8 cellular contexts compared by ENCODE assay signal in genomic region chr10:114045071-114045737, GRCh38. TPM values are rescaled to one million over a fixed set of nuclear protein-coding genes. Genes with fewer than 3 reads are reported as not detected.
DNase-seq lines count a peak whose midpoint lies in the region; ATAC-seq and TF ChIP-seq lines count a peak whose summit lies in the region.

No MANE protein-coding gene starts in this region.

- peak; percentile 25 for DNase-seq in activated naive CD4-positive, alpha-beta T cell treated with anti-CD3 and anti-CD28 coated beads, Interleukin-2, amount 10 ng/mL, durations not matched to agents 7 days and 5 days
- no peak for DNase-seq in activated naive CD4-positive, alpha-beta T cell treated with anti-CD3 and anti-CD28 coated beads, Interleukin-2, amount 50 U/mL, for 16 hours
- DNase-seq in activated CD4-positive, alpha-beta memory T cell treated with anti-CD3 and anti-CD28 coated beads, Interleukin-2, amount 10 ng/mL, durations not matched to agents 7 days and 5 days = no peak
- peak in 4 of 5 donors; percentile 43 to 79 (median 58) for DNase-seq in heart left ventricle
- no peak for DNase-seq in retinal pigment epithelial cell (ENCODE audit: low read depth)
- DNase-seq in SW 1271 (lab: John Stamatoyannopoulos, UW) = no peak
- no peak for DNase-seq in NCI-H446 treated with DMSO at 0.1 percent for 48 hours (lab: John Stamatoyannopoulos, UW)

- peaks cover 0 to 25% (median 6%) of the 10 kb centered on the region in 12 donors for H3K4me1 ChIP-seq in heart left ventricle

- intact Hi-C loops in heart left ventricle (cut with DNase I) = loop anchor here in 6 of 10 donors (5.0 to 10.0 kb wide), 5 partner anchors 57 to 190 kb away; partner anchors contain the start of genes DCLRE1A (in 4 of the 6) and NHLRC2 (in 4 of the 6)

- H3K27ac Mint-ChIP-seq in activated naive CD4-positive, alpha-beta T cell treated with anti-CD3 and anti-CD28 coated beads, Interleukin-2, amount 10 ng/mL, durations not matched to agents 7 days and 5 days = no peak overlapping the region
- H3K27ac Mint-ChIP-seq in activated CD4-positive, alpha-beta memory T cell treated with anti-CD3 and anti-CD28 coated beads, Interleukin-2, amount 10 ng/mL, durations not matched to agents 7 days and 5 days = no peak overlapping the region

- H3K27me3 ChIP-seq in heart left ventricle = peaks cover 0 to 65% (median 0%) of the 10 kb centered on the region in 9 donors

- H3K27ac ChIP-seq in heart left ventricle = peak overlapping the region; percentile 69 to 93 (median 86)

- H3K4me3 Mint-ChIP-seq in activated naive CD4-positive, alpha-beta T cell treated with anti-CD3 and anti-CD28 coated beads, Interleukin-2, amount 10 ng/mL, durations not matched to agents 7 days and 5 days = peak overlapping the region; percentile 38
- peak overlapping the region; percentile 63 for H3K4me3 Mint-ChIP-seq in activated CD4-positive, alpha-beta memory T cell treated with anti-CD3 and anti-CD28 coated beads, Interleukin-2, amount 10 ng/mL, durations not matched to agents 7 days and 5 days

- H3K36me3 Mint-ChIP-seq in activated naive CD4-positive, alpha-beta T cell treated with anti-CD3 and anti-CD28 coated beads, Interleukin-2, amount 10 ng/mL, durations not matched to agents 7 days and 5 days = peaks cover 2% of the 10 kb centered on the region
- H3K36me3 Mint-ChIP-seq in activated CD4-positive, alpha-beta memory T cell treated with anti-CD3 and anti-CD28 coated beads, Interleukin-2, amount 10 ng/mL, durations not matched to agents 7 days and 5 days (ENCODE audit: low read depth) = no peaks in the 10 kb centered on the region

- peak overlapping the region; percentile 49 to 80 (median 64) for H3K4me3 ChIP-seq in heart left ventricle
- peak overlapping the region; percentile 53 for H3K4me3 ChIP-seq in retinal pigment epithelial cell (ENCODE audit: low read length)

- no peak for ATAC-seq in heart left ventricle
- ATAC-seq in HG03175 (IDR thresholded peaks at IDR 0.05; ENCODE audit: unreplicated experiment) = no peak

- H3K27me3 Mint-ChIP-seq in activated naive CD4-positive, alpha-beta T cell treated with anti-CD3 and anti-CD28 coated beads, Interleukin-2, amount 10 ng/mL, durations not matched to agents 7 days and 5 days = peaks cover 91% of the 10 kb centered on the region
- H3K27me3 Mint-ChIP-seq in activated CD4-positive, alpha-beta memory T cell treated with anti-CD3 and anti-CD28 coated beads, Interleukin-2, amount 10 ng/mL, durations not matched to agents 7 days and 5 days = peaks cover 78% of the 10 kb centered on the region

- 0 to 2% (median 2%) methylated on average over 39 to 79 of the region's 79 CpGs for WGBS in heart left ventricle, 4 donors

- peaks cover 22% of the 10 kb centered on the region for H3K4me1 Mint-ChIP-seq in activated naive CD4-positive, alpha-beta T cell treated with anti-CD3 and anti-CD28 coated beads, Interleukin-2, amount 10 ng/mL, durations not matched to agents 7 days and 5 days
- peaks cover 25% of the 10 kb centered on the region for H3K4me1 Mint-ChIP-seq in activated CD4-positive, alpha-beta memory T cell treated with anti-CD3 and anti-CD28 coated beads, Interleukin-2, amount 10 ng/mL, durations not matched to agents 7 days and 5 days

- TF ChIP-seq CTCF in heart left ventricle (IDR thresholded peaks at IDR 0.05) = no peak
- no peak for TF ChIP-seq CTCF in retinal pigment epithelial cell (conservative IDR thresholded peaks at IDR 0.05; ENCODE audit: low read depth, low read length)

- TF ChIP-seq POLR2A in heart left ventricle (IDR thresholded peaks at IDR 0.05) = no peak

- no peaks in the 10 kb centered on the region for H3K9me3 Mint-ChIP-seq in activated naive CD4-positive, alpha-beta T cell treated with anti-CD3 and anti-CD28 coated beads, Interleukin-2, amount 10 ng/mL, durations not matched to agents 7 days and 5 days
- no peaks in the 10 kb centered on the region for H3K9me3 Mint-ChIP-seq in activated CD4-positive, alpha-beta memory T cell treated with anti-CD3 and anti-CD28 coated beads, Interleukin-2, amount 10 ng/mL, durations not matched to agents 7 days and 5 days

- H3K9me3 ChIP-seq in heart left ventricle = no peaks in the 10 kb centered on the region

- POLR2A ChIA-PET in activated CD4-positive, alpha-beta memory T cell treated with anti-CD3 and anti-CD28 coated beads, Interleukin-2, amount 10 ng/mL, durations not matched to agents 7 days and 5 days (lab: Charles Lee) = no interaction called here

- H3K36me3 ChIP-seq in heart left ventricle = peaks cover 0 to 3% (median 0%) of the 10 kb centered on the region in 9 donors

- CTCF ChIA-PET in activated naive CD4-positive, alpha-beta T cell treated with anti-CD3 and anti-CD28 coated beads, Interleukin-2, amount 10 ng/mL, durations not matched to agents 7 days and 5 days (lab: Charles Lee) = no interaction called here
- CTCF ChIA-PET in activated CD4-positive, alpha-beta memory T cell treated with anti-CD3 and anti-CD28 coated beads, Interleukin-2, amount 10 ng/mL, durations not matched to agents 7 days and 5 days (lab: Charles Lee) = no interaction called here

RNA-seq across cellular contexts. Expression of gene ADRB1, which starts 1.5 kb away (rescaled TPM):
- under 1 TPM; 0.20 TPM for total RNA-seq in activated CD4-positive, alpha-beta memory T cell treated with anti-CD3 and anti-CD28 coated beads, Interleukin-2, amount 10 ng/mL, durations not matched to agents 7 days and 5 days
- 100 to 1,000 TPM in 1 of 9 donors, 10 to 100 TPM in 8; 28.3 to 115 (median 59.4) TPM for total RNA-seq in heart left ventricle
- 10 to 100 TPM in 1 of 2 donors, 1 to 10 TPM in 1; 7.3 to 28.1 TPM for polyA plus RNA-seq in heart left ventricle

Comparison
In these comparisons a context has a peak if more than half of its experiments do, and no peak if none do; other contexts are left out.
1. DNase-seq: peak in activated naive CD4-positive, alpha-beta T cell treated with anti-CD3 and anti-CD28 coated beads, Interleukin-2, amount 10 ng/mL, durations not matched to agents 7 days and 5 days (single experiment) and heart left ventricle (4 of 5); none in activated naive CD4-positive, alpha-beta T cell treated with anti-CD3 and anti-CD28 coated beads, Interleukin-2, amount 50 U/mL, for 16 hours (single experiment), activated CD4-positive, alpha-beta memory T cell treated with anti-CD3 and anti-CD28 coated beads, Interleukin-2, amount 10 ng/mL, durations not matched to agents 7 days and 5 days (single experiment), retinal pigment epithelial cell (single experiment), SW 1271 (0 of 2) and NCI-H446 treated with DMSO at 0.1 percent for 48 hours (single experiment).
2. RNA of gene ADRB1, which starts 1.5 kb away (total RNA-seq): 28.3 to 115 TPM in heart left ventricle; 0.20 TPM in activated CD4-positive, alpha-beta memory T cell treated with anti-CD3 and anti-CD28 coated beads, Interleukin-2, amount 10 ng/mL, durations not matched to agents 7 days and 5 days; every median in the first group is over 10 times any median in the second.